ENCODE assay signal across 1 cellular context in genomic region chr4:110613710-110614109, GRCh38.
TF ChIP-seq lines count a peak whose summit lies in the region.

No MANE protein-coding gene starts in this region.

TF ChIP-seq in WTC11, 78 proteins besides CTCF, POLR2A, EP300 and RAD21 (continued from another document):
- TF ChIP-seq ZNF281 (CRISPR knock-in tag; IDR thresholded peaks at IDR 0.05): no peak
- TF ChIP-seq IRF1 (CRISPR knock-in tag; IDR thresholded peaks at IDR 0.05): no peak
- TF ChIP-seq GABPB1 (CRISPR knock-in tag; IDR thresholded peaks at IDR 0.05): no peak
- no peak for TF ChIP-seq ZBTB43 (CRISPR knock-in tag; IDR thresholded peaks at IDR 0.05)
- TF ChIP-seq SMAD3 (CRISPR knock-in tag; IDR thresholded peaks at IDR 0.05; ENCODE audit: borderline replicate concordance): no peak
- TF ChIP-seq RORB (CRISPR knock-in tag; IDR thresholded peaks at IDR 0.05): no peak
- TF ChIP-seq JAZF1 (CRISPR knock-in tag; IDR thresholded peaks at IDR 0.05): no peak
